ENCODE assay signal across 7 cellular contexts in genomic region chr4:139606600-139607301, GRCh38. TPM values are rescaled to one million over a fixed set of nuclear protein-coding genes. Genes with fewer than 3 reads are reported as not detected.
A peak's percentile ranks its signal among the peaks of the same experiment; 100 is the strongest.
DNase-seq lines count a peak whose midpoint lies in the region; ATAC-seq and TF ChIP-seq lines count a peak whose summit lies in the region.

No MANE protein-coding gene starts in this region.

- no peak overlapping the region for H3K4me2 ChIP-seq in H9 (ENCODE audit: insufficient read depth, insufficient read length, low read length)

- H3K79me2 ChIP-seq in H9 (ENCODE audit: insufficient read depth, low read length): no peaks in the 10 kb centered on the region

- POLR2A ChIA-PET in T-cell (lab: Charles Lee): no interaction called here

- no peak overlapping the region for H2BK20ac ChIP-seq in H9 (ENCODE audit: low read depth, low read length, poor library complexity, severe bottlenecking)

- no peak overlapping the region for H2BK15ac ChIP-seq in H9 (ENCODE audit: low read depth, low read length)

- no peak overlapping the region for H2AFZ ChIP-seq in H9 (ENCODE audit: low read length)

- H3K9me3 Mint-ChIP-seq in H9 (peaks cover 0 to 7% of the 10 kb centered on the region in 2 experiments; a peak in 2 of 5 replicates), T-cell (no peaks in the 10 kb centered on the region)

- no peaks in the 10 kb centered on the region for H3K27me3 ChIP-seq in H9 (ENCODE audit: insufficient read depth, low read length)
- no peaks in the 10 kb centered on the region for H3K27me3 ChIP-seq in skeletal muscle tissue (ENCODE audit: control insufficient read depth in 3 of 3, insufficient read depth in 3 of 3, low read length in 3 of 3)

- no peaks in the 10 kb centered on the region for H3K9me3 ChIP-seq in H9 (ENCODE audit: control insufficient read depth, low read depth, low read length)
- no peaks in the 10 kb centered on the region for H3K9me3 ChIP-seq in skeletal muscle tissue (ENCODE audit: control insufficient read depth in 3 of 3, low read length in 3 of 3)

- no peak overlapping the region for H3K18ac ChIP-seq in H9 (ENCODE audit: insufficient read length, low read depth, low read length)

- H3K9ac ChIP-seq in H9 (ENCODE audit: extremely low read depth, insufficient read length, low read length) (no peak overlapping the region), skeletal muscle tissue (ENCODE audit: low read depth in 1 of 3, low read length in 3 of 3) (no peak overlapping the region)

- no peak overlapping the region for H4K91ac ChIP-seq in H9 (ENCODE audit: insufficient read length, low read depth, low read length)

- CTCF ChIA-PET in T-cell (lab: Charles Lee): interaction anchor here (0.8 to 1.0 kb wide), 2 partner anchors 45 to 51 kb away, joined by 3 read pairs; no protein-coding TSS in a partner anchor

- no peaks in the 10 kb centered on the region for H3K23me2 ChIP-seq in H9 (ENCODE audit: insufficient read length, low read depth, low read length, poor library complexity, severe bottlenecking)

- WGBS in H9 (ENCODE audit: extremely low coverage, insufficient read length, low lambda C conversion rate): no CpG with 5 or more reads among the region's 16 CpGs

- H3K4me3 Mint-ChIP-seq in H9 (no peak overlapping the region), T-cell (peak overlapping the region; percentile 63 to 76 (median 70))

- H3K23ac ChIP-seq in H9 (ENCODE audit: insufficient read length, low read depth, low read length): no peak overlapping the region

- H3K36me3 ChIP-seq in skeletal muscle tissue (ENCODE audit: control insufficient read depth in 3 of 3, insufficient read depth in 3 of 3, low read length in 3 of 3): no peaks in the 10 kb centered on the region

- H3K14ac ChIP-seq in H9 (ENCODE audit: insufficient read depth, low read length): no peak overlapping the region

- no peak overlapping the region for H2BK5ac ChIP-seq in H9 (ENCODE audit: insufficient read length, low read length)

- H3K27me3 Mint-ChIP-seq in H9 (ENCODE audit: low read depth): peaks cover 30% of the 10 kb centered on the region
- H3K27me3 Mint-ChIP-seq in T-cell: peaks cover 14 to 19% of the 10 kb centered on the region in 2 donors

- H3K79me1 ChIP-seq in H9 (ENCODE audit: insufficient read depth, low read depth, low read length, poor library complexity, severe bottlenecking): no peaks in the 10 kb centered on the region

- H3K4me3 ChIP-seq in skeletal muscle tissue (ENCODE audit: low read length in 3 of 3): peak overlapping the region; percentile 42 to 68 (median 49)

- no peak overlapping the region for H4K5ac ChIP-seq in H9 (ENCODE audit: insufficient read length, low read depth, low read length)

- no peaks in the 10 kb centered on the region for H3K36me3 Mint-ChIP-seq in H9 (ENCODE audit: insufficient read depth in 1 of 3, low read depth in 3 of 3)
- no peaks in the 10 kb centered on the region for H3K36me3 Mint-ChIP-seq in T-cell

- H3T11ph ChIP-seq in H9 (ENCODE audit: low read length): no peak overlapping the region

- DNase-seq in H9: no peak
- no peak for DNase-seq in T-cell
- peak; percentile 43 for DNase-seq in fibroblast of gingiva (ENCODE audit: low read depth)
- DNase-seq in putamen (ENCODE audit: low spot score): no peak
- DNase-seq in SKM-1 treated with dmso at 0.1 percent for 144 hours (lab: John Stamatoyannopoulos, UW; ENCODE audit: unreplicated experiment): no peak

- H3K4me1 ChIP-seq in H9 (ENCODE audit: insufficient read depth, low read length) (no peaks in the 10 kb centered on the region), skeletal muscle tissue (ENCODE audit: control insufficient read depth in 3 of 3, insufficient read depth in 3 of 3, low read length in 3 of 3) (peaks cover 0 to 2% (median 0%) of the 10 kb centered on the region in 3 donors)

- peaks cover 17 to 24% of the 10 kb centered on the region in 2 experiments for H3K4me1 Mint-ChIP-seq in H9
- peaks cover 15 to 18% (median 16%) of the 10 kb centered on the region in 3 donors for H3K4me1 Mint-ChIP-seq in T-cell

- H3K27ac Mint-ChIP-seq in H9: peak overlapping the region in 1 of 3 experiments; percentile 72; a peak in 3 of 7 replicates
- peak overlapping the region in 1 of 2 donors; percentile 62 for H3K27ac Mint-ChIP-seq in T-cell

- H2BK12ac ChIP-seq in H9 (ENCODE audit: insufficient read length, low read depth, low read length): no peak overlapping the region

- no peak overlapping the region for H3K56ac ChIP-seq in H9 (ENCODE audit: insufficient read length, low read depth, low read length)

- H3K27ac ChIP-seq in H9 (ENCODE audit: insufficient read length, low read depth, low read length) (no peak overlapping the region), skeletal muscle tissue (ENCODE audit: low read depth, low read length) (no peak overlapping the region)

- H3K4ac ChIP-seq in H9 (ENCODE audit: low read depth, low read length): no peak overlapping the region

- H2AK5ac ChIP-seq in H9 (ENCODE audit: insufficient read length, low read length): no peak overlapping the region

- H2BK120ac ChIP-seq in H9 (ENCODE audit: low read depth, low read length, poor library complexity, severe bottlenecking): no peak overlapping the region

- H4K8ac ChIP-seq in H9 (replicated peaks; ENCODE audit: insufficient read length, low read depth, low read length): no peak overlapping the region

- no peaks in the 10 kb centered on the region for H4K20me1 ChIP-seq in H9 (ENCODE audit: control insufficient read depth, insufficient read depth, insufficient read length)

- peak in 3 of 4 experiments; percentile 27 to 55 (median 53) for ATAC-seq in T-cell (replicated peaks in 1 of 4)
- no peak for ATAC-seq in GM19035 (IDR thresholded peaks at IDR 0.05; ENCODE audit: unreplicated experiment)

- TF ChIP-seq CTCF in H9 (conservative IDR thresholded peaks at IDR 0.05): peak; percentile 19; the same call in 2 of the 3 replicates

RNA-seq across cellular contexts. Expression of gene SETD7, which starts 50.7 kb away (rescaled TPM):
- total RNA-seq in H9 (2021): 1.5 and 1.7 TPM in 2 replicates
- total RNA-seq in T-cell: 10 to 100 TPM in 3 of 5 donors, 1 to 10 TPM in 2; 6.5 to 17.5 (median 10.3) TPM
- total RNA-seq in skeletal muscle tissue: 59.0 TPM

RNA-seq across cellular contexts. Expression of gene MGST2, which starts 58.9 kb away (rescaled TPM):
- total RNA-seq in H9 (2021) (6.4 and 6.5 TPM in 2 replicates), T-cell (1 to 10 TPM; 1.9 to 6.2 (median 3.1) TPM), skeletal muscle tissue (37.6 TPM)

Comparison
In these comparisons a context has a peak if more than half of its experiments do, and no peak if none do; other contexts are left out.
1. H3K4me3 Mint-ChIP-seq: peak in T-cell (3 of 3); none in H9 (0 of 2).